24 cellular contexts compared by ENCODE assay signal in the genomic region with DNA sequence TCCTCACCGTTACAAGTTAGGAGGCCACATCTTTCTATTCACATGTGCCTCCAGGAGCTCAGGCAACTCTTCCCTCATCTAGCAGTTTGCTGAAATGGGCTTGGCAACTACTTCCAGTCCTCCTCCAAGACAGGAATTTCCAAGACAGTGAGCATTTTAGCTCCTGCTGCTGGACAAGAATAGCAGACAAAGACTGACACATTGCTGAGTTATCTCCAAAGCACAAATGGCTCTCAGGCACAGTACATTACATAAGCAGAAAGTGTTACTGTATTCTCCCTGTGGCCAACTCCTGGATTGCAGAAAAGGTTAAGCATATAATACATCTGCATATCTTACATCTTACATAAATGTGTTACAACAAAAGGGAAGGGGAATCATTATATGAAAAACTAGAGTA.
DNase-seq lines count a peak whose midpoint lies in the region; ATAC-seq, FAIRE-seq and TF ChIP-seq lines count a peak whose summit lies in the region.
"Had no signal": no experiment of that assay in that cellular context is flagged by ENCODE, and none has a peak within 500 bp of the region (broad histone marks: within the 10 kb centered on the region; RNA-seq: fewer than 3 reads in every experiment).

No MANE protein-coding gene starts in this region.

- FAIRE-seq in bronchial epithelial cell (lab: Jason Lieb, UNC) (no peak), keratinocyte (lab: Jason Lieb, UNC) (peak; percentile 75)
- FAIRE-seq: A549, H54, HepG2 had no signal

- no peak overlapping the region for H3K9ac ChIP-seq in keratinocyte (ENCODE audit: control insufficient read depth, extremely low read depth, insufficient read depth, low read length)

- TF ChIP-seq CTCF in bronchial epithelial cell (IDR thresholded peaks at IDR 0.05; ENCODE audit: insufficient read depth, low read length, severe bottlenecking) (no peak), keratinocyte (optimal IDR thresholded peaks at IDR 0.05 in 1 of 3, IDR thresholded peaks at IDR 0.05 in 1 of 3, conservative IDR thresholded peaks at IDR 0.05 in 1 of 3; ENCODE audit: extremely low read depth in 1 of 3, insufficient read depth in 2 of 3, low read length in 3 of 3) (no peak), omental fat pad (IDR thresholded peaks at IDR 0.05) (no peak)

- no peaks in the 10 kb centered on the region for H3K27me3 ChIP-seq in bronchial epithelial cell (ENCODE audit: control insufficient read depth, insufficient read depth, low read length)
- no peaks in the 10 kb centered on the region for H3K27me3 ChIP-seq in keratinocyte (ENCODE audit: control insufficient read depth, extremely low read depth, insufficient read depth, low read length)
- no peaks in the 10 kb centered on the region for H3K27me3 ChIP-seq in CD8-positive, alpha-beta memory T cell (ENCODE audit: insufficient read depth, low read length, poor library complexity, severe bottlenecking)
- H3K27me3 ChIP-seq: dorsolateral prefrontal cortex, esophagus squamous epithelium, thyroid gland had no signal

- H3K9me1 ChIP-seq in keratinocyte (ENCODE audit: control insufficient read depth, extremely low read depth, insufficient read depth, low read length), result no peaks in the 10 kb centered on the region

- DNase-seq in AG08396 (ENCODE audit: low spot score), result peak; percentile 6
- DNase-seq in M059J (ENCODE audit: low read depth), result peak; percentile 12
- DNase-seq in bronchial epithelial cell (ENCODE audit: low read depth), result peak; percentile 45
- no peak for DNase-seq in keratinocyte (ENCODE audit: low read depth, low spot score)
- DNase-seq in omental fat pad (ENCODE audit: low spot score), result no peak
- no peak for DNase-seq in activated naive CD4-positive, alpha-beta T cell treated with anti-CD3 and anti-CD28 coated beads, Interleukin-2, amount 50 U/mL, for 72 hours (ENCODE audit: low spot score in 2 of 2)
- DNase-seq in CD8-positive, alpha-beta memory T cell, result no peak
- DNase-seq: activated CD4-positive, alpha-beta T cell treated with anti-CD3 and anti-CD28 coated beads, Interleukin-2, amount 50 U/mL, for 1 hour; activated naive CD4-positive, alpha-beta T cell treated with Interleukin-2 at 50 U/mL for 16 hours; CD4-positive, alpha-beta memory T cell; esophagus squamous epithelium; kidney glomerular epithelial cell; NCI-H1930; NCI-H446; retina; thyroid gland had no signal

- no peak overlapping the region for H3K27ac ChIP-seq in keratinocyte (ENCODE audit: control insufficient read depth, insufficient read depth, low read length)
- H3K27ac ChIP-seq in CD8-positive, alpha-beta memory T cell (ENCODE audit: low read depth, low read length), result no peak overlapping the region
- H3K27ac ChIP-seq: A549, dorsolateral prefrontal cortex, esophagus squamous epithelium, thyroid gland had no signal

- no peaks in the 10 kb centered on the region for H3K9me3 ChIP-seq in keratinocyte (ENCODE audit: control insufficient read depth, low read depth, low read length)
- H3K9me3 ChIP-seq in CD8-positive, alpha-beta memory T cell (ENCODE audit: low read length), result no peaks in the 10 kb centered on the region
- H3K9me3 ChIP-seq: A549, esophagus squamous epithelium, thyroid gland had no signal

- peaks cover 15 to 41% of the 10 kb centered on the region in 2 donors for H3K27me3 Mint-ChIP-seq in CD8-positive, alpha-beta memory T cell
- H3K27me3 Mint-ChIP-seq: stimulated activated memory B cell treated with anti-CD40 and anti-IgM and Interleukin-4, amounts not matched to agents 10 μg/mL and 1 μg/mL and 100 μg/mL, for 72 hours had no signal

- H3K27ac Mint-ChIP-seq in activated naive CD4-positive, alpha-beta T cell treated with anti-CD3 and anti-CD28 coated beads, Interleukin-2, amount 50 U/mL, for 72 hours, result no peak overlapping the region
- no peak overlapping the region for H3K27ac Mint-ChIP-seq in CD8-positive, alpha-beta memory T cell
- H3K27ac Mint-ChIP-seq: brain; CD4-positive, alpha-beta memory T cell; mesothelial cell of epicardium; stimulated activated memory B cell treated with anti-CD40 and anti-IgM and Interleukin-4, amounts not matched to agents 10 μg/mL and 1 μg/mL and 100 μg/mL, for 72 hours had no signal

- H3K4me3 Mint-ChIP-seq in CD8-positive, alpha-beta memory T cell, result no peak overlapping the region
- H3K4me3 Mint-ChIP-seq: brain; CD4-positive, alpha-beta memory T cell; mesothelial cell of epicardium; stimulated activated memory B cell treated with anti-CD40 and anti-IgM and Interleukin-4, amounts not matched to agents 10 μg/mL and 1 μg/mL and 100 μg/mL, for 72 hours had no signal

- peaks cover under 1% of the 10 kb centered on the region for H3K4me1 ChIP-seq in keratinocyte (ENCODE audit: control insufficient read depth, extremely low read depth, insufficient read depth, low read length)
- no peaks in the 10 kb centered on the region for H3K4me1 ChIP-seq in CD8-positive, alpha-beta memory T cell (ENCODE audit: insufficient read depth, low read length)
- H3K4me1 ChIP-seq: A549, esophagus squamous epithelium, thyroid gland had no signal

- no peaks in the 10 kb centered on the region for H4K20me1 ChIP-seq in keratinocyte (ENCODE audit: control insufficient read depth, extremely low read depth, insufficient read depth, low read length)

- CTCF ChIA-PET in CD8-positive, alpha-beta memory T cell (lab: Charles Lee), result no interaction called here

- POLR2A ChIA-PET in CD8-positive, alpha-beta memory T cell (lab: Charles Lee), result no interaction called here

- H3K4me1 Mint-ChIP-seq in CD8-positive, alpha-beta memory T cell, result no peaks in the 10 kb centered on the region
- H3K4me1 Mint-ChIP-seq: brain; CD4-positive, alpha-beta memory T cell; mesothelial cell of epicardium had no signal

- H3K36me3 Mint-ChIP-seq in activated naive CD4-positive, alpha-beta T cell treated with anti-CD3 and anti-CD28 coated beads, Interleukin-2, amount 50 U/mL, for 72 hours, result no peaks in the 10 kb centered on the region
- H3K36me3 Mint-ChIP-seq in CD8-positive, alpha-beta memory T cell, result no peaks in the 10 kb centered on the region
- H3K36me3 Mint-ChIP-seq: brain; CD4-positive, alpha-beta memory T cell; mesothelial cell of epicardium had no signal

- H2AFZ ChIP-seq in keratinocyte (ENCODE audit: control insufficient read depth, low read length), result no peak overlapping the region

- H3K36me3 ChIP-seq in bronchial epithelial cell (ENCODE audit: control insufficient read depth, insufficient read depth, low read length), result no peaks in the 10 kb centered on the region
- no peaks in the 10 kb centered on the region for H3K36me3 ChIP-seq in keratinocyte (ENCODE audit: control insufficient read depth in 2 of 2, extremely low read depth in 1 of 2, insufficient read depth in 2 of 2, low read length in 2 of 2)
- no peaks in the 10 kb centered on the region for H3K36me3 ChIP-seq in CD8-positive, alpha-beta memory T cell (ENCODE audit: insufficient read depth, low read length)
- H3K36me3 ChIP-seq: esophagus squamous epithelium, thyroid gland had no signal

- no peaks in the 10 kb centered on the region for H3K79me2 ChIP-seq in keratinocyte (ENCODE audit: control insufficient read depth, insufficient read depth, low read length)

- dilution Hi-C loops in keratinocyte (cut with MboI; ENCODE audit: extremely low pct_ligation_motif_present, low sequenced_read_pairs), result no loop called here

- ATAC-seq in omental fat pad (ENCODE audit: low FRiP score) (no peak), HG03378 (IDR thresholded peaks at IDR 0.05; ENCODE audit: unreplicated experiment) (no peak)
- no peak for ATAC-seq in activated naive CD4-positive, alpha-beta T cell treated with anti-CD3 and anti-CD28 coated beads, Interleukin-2, amount 50 U/mL, for 72 hours
- ATAC-seq: A549; HepG2; stimulated activated memory B cell treated with anti-CD40 and anti-IgM and Interleukin-4, amounts not matched to agents 10 μg/mL and 1 μg/mL and 100 μg/mL, for 72 hours had no signal

- H3K4me2 ChIP-seq in keratinocyte (ENCODE audit: control insufficient read depth, extremely low read depth, insufficient read depth, low read depth, low read length), result no peak overlapping the region
- H3K4me2 ChIP-seq: A549 had no signal

- no peaks in the 10 kb centered on the region for H3K9me3 Mint-ChIP-seq in activated naive CD4-positive, alpha-beta T cell treated with anti-CD3 and anti-CD28 coated beads, Interleukin-2, amount 50 U/mL, for 72 hours
- peaks cover 0 to 2% (median 0%) of the 10 kb centered on the region in 5 donors for H3K9me3 Mint-ChIP-seq in CD8-positive, alpha-beta memory T cell
- H3K9me3 Mint-ChIP-seq: mesothelial cell of epicardium; stimulated activated memory B cell treated with anti-CD40 and anti-IgM and Interleukin-4, amounts not matched to agents 10 μg/mL and 1 μg/mL and 100 μg/mL, for 72 hours had no signal

- H3K4me3 ChIP-seq in bronchial epithelial cell (ENCODE audit: low read depth, low read length) (no peak overlapping the region), keratinocyte (ENCODE audit: control insufficient read depth in 2 of 3, extremely low read depth in 1 of 3, insufficient read depth in 2 of 3, low read depth in 1 of 3, low read length in 3 of 3) (no peak overlapping the region)
- no peak overlapping the region for H3K4me3 ChIP-seq in CD8-positive, alpha-beta memory T cell (ENCODE audit: low read length)
- H3K4me3 ChIP-seq: A549, dorsolateral prefrontal cortex, esophagus squamous epithelium, thyroid gland had no signal

Comparison
In these comparisons a context has a peak if more than half of its experiments do, and no peak if none do; other contexts are left out.
1. DNase-seq: peak in AG08396 (single experiment), M059J (single experiment) and bronchial epithelial cell (single experiment); none in keratinocyte (single experiment), omental fat pad (single experiment), activated naive CD4-positive, alpha-beta T cell treated with anti-CD3 and anti-CD28 coated beads, Interleukin-2, amount 50 U/mL, for 72 hours (0 of 2) and CD8-positive, alpha-beta memory T cell (0 of 5).